1 cellular context compared by ENCODE assay signal in the genomic region with DNA sequence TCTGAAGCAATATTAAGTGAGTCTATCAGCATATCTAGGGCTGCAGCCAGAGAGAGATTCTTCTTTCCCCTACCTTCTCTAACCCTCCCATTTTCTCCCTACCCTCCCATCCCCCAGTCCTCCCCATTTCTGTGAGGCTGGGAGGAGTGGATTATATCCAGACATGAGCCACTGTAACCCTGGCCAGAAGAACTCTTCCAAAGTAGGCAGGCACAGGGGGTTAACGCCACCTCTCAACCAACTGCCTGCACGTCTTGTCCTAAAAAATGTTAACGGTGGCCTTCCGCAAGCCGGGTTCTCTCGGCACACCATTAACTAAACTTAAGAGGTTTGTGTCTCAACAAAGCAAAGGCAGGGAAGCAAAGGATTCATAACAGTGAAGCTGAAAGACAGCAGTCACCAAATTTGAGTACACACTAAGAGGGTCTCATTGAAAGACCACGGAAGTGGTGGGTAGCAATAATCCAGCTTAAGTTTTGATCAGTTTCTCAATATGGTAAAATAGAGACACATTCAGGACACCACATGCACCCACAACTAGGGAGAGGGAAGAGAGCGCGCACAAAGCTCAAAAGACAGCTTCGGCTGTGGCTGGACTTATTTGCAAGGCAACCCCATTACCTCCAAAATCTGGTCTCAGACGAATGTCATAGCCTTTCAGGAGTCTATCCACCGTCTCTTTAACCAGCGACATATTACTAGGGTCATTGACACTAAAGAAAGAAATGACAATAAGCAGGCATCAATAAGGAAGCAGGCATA.
TF ChIP-seq lines count a peak whose summit lies in the region.

No MANE protein-coding gene starts in this region.

TF ChIP-seq in GM23338, 12 proteins besides CTCF, POLR2A, EP300 and RAD21 (continued from another document):
- TF ChIP-seq, protein P1, sequence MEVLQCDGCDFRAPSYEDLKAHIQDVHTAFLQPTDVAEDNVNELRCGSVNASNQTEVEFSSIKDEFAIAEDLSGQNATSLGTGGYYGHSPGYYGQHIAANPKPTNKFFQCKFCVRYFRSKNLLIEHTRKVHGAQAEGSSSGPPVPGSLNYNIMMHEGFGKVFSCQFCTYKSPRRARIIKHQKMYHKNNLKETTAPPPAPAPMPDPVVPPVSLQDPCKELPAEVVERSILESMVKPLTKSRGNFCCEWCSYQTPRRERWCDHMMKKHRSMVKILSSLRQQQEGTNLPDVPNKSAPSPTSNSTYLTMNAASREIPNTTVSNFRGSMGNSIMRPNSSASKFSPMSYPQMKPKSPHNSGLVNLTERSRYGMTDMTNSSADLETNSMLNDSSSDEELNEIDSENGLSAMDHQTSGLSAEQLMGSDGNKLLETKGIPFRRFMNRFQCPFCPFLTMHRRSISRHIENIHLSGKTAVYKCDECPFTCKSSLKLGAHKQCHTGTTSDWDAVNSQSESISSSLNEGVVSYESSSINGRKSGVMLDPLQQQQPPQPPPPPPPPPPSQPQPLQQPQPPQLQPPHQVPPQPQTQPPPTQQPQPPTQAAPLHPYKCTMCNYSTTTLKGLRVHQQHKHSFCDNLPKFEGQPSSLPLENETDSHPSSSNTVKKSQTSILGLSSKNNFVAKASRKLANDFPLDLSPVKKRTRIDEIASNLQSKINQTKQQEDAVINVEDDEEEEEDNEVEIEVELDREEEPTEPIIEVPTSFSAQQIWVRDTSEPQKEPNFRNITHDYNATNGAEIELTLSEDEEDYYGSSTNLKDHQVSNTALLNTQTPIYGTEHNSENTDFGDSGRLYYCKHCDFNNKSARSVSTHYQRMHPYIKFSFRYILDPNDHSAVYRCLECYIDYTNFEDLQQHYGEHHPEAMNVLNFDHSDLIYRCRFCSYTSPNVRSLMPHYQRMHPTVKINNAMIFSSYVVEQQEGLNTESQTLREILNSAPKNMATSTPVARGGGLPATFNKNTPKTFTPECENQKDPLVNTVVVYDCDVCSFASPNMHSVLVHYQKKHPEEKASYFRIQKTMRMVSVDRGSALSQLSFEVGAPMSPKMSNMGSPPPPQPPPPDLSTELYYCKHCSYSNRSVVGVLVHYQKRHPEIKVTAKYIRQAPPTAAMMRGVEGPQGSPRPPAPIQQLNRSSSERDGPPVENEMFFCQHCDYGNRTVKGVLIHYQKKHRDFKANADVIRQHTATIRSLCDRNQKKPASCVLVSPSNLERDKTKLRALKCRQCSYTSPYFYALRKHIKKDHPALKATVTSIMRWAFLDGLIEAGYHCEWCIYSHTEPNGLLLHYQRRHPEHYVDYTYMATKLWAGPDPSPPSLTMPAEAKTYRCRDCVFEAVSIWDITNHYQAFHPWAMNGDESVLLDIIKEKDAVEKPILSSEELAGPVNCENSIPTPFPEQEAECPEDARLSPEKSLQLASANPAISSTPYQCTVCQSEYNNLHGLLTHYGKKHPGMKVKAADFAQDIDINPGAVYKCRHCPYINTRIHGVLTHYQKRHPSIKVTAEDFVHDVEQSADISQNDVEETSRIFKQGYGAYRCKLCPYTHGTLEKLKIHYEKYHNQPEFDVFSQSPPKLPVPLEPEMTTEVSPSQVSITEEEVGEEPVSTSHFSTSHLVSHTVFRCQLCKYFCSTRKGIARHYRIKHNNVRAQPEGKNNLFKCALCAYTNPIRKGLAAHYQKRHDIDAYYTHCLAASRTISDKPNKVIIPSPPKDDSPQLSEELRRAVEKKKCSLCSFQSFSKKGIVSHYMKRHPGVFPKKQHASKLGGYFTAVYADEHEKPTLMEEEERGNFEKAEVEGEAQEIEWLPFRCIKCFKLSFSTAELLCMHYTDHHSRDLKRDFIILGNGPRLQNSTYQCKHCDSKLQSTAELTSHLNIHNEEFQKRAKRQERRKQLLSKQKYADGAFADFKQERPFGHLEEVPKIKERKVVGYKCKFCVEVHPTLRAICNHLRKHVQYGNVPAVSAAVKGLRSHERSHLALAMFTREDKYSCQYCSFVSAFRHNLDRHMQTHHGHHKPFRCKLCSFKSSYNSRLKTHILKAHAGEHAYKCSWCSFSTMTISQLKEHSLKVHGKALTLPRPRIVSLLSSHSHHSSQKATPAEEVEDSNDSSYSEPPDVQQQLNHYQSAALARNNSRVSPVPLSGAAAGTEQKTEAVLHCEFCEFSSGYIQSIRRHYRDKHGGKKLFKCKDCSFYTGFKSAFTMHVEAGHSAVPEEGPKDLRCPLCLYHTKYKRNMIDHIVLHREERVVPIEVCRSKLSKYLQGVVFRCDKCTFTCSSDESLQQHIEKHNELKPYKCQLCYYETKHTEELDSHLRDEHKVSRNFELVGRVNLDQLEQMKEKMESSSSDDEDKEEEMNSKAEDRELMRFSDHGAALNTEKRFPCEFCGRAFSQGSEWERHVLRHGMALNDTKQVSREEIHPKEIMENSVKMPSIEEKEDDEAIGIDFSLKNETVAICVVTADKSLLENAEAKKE (CRISPR knock-in tag; IDR thresholded peaks at IDR 0.05): no peak
- TF ChIP-seq STAT1 (IDR thresholded peaks at IDR 0.05; ENCODE audit: unreplicated experiment): no peak
- TF ChIP-seq EZH2phosphoT487 (IDR thresholded peaks at IDR 0.05; ENCODE audit: unreplicated experiment): no peak
- TF ChIP-seq CREB1 (CRISPR knock-in tag; IDR thresholded peaks at IDR 0.05; ENCODE audit: low read depth): no peak
- TF ChIP-seq, protein P2, sequence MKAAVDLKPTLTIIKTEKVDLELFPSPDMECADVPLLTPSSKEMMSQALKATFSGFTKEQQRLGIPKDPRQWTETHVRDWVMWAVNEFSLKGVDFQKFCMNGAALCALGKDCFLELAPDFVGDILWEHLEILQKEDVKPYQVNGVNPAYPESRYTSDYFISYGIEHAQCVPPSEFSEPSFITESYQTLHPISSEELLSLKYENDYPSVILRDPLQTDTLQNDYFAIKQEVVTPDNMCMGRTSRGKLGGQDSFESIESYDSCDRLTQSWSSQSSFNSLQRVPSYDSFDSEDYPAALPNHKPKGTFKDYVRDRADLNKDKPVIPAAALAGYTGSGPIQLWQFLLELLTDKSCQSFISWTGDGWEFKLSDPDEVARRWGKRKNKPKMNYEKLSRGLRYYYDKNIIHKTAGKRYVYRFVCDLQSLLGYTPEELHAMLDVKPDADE (IDR thresholded peaks at IDR 0.05): no peak
- no peak for TF ChIP-seq JUNB (IDR thresholded peaks at IDR 0.05; ENCODE audit: unreplicated experiment)
- TF ChIP-seq, protein P3, sequence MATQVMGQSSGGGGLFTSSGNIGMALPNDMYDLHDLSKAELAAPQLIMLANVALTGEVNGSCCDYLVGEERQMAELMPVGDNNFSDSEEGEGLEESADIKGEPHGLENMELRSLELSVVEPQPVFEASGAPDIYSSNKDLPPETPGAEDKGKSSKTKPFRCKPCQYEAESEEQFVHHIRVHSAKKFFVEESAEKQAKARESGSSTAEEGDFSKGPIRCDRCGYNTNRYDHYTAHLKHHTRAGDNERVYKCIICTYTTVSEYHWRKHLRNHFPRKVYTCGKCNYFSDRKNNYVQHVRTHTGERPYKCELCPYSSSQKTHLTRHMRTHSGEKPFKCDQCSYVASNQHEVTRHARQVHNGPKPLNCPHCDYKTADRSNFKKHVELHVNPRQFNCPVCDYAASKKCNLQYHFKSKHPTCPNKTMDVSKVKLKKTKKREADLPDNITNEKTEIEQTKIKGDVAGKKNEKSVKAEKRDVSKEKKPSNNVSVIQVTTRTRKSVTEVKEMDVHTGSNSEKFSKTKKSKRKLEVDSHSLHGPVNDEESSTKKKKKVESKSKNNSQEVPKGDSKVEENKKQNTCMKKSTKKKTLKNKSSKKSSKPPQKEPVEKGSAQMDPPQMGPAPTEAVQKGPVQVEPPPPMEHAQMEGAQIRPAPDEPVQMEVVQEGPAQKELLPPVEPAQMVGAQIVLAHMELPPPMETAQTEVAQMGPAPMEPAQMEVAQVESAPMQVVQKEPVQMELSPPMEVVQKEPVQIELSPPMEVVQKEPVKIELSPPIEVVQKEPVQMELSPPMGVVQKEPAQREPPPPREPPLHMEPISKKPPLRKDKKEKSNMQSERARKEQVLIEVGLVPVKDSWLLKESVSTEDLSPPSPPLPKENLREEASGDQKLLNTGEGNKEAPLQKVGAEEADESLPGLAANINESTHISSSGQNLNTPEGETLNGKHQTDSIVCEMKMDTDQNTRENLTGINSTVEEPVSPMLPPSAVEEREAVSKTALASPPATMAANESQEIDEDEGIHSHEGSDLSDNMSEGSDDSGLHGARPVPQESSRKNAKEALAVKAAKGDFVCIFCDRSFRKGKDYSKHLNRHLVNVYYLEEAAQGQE (IDR thresholded peaks at IDR 0.05; ENCODE audit: unreplicated experiment): no peak
- no peak for TF ChIP-seq POLR2AphosphoS5 (IDR thresholded peaks at IDR 0.05; ENCODE audit: low read depth)
- no peak for TF ChIP-seq NANOG (IDR thresholded peaks at IDR 0.05; ENCODE audit: borderline replicate concordance)
- TF ChIP-seq ZNF114 (CRISPR knock-in tag; IDR thresholded peaks at IDR 0.05): no peak
